1 cellular context compared by ENCODE assay signal in the genomic region with DNA sequence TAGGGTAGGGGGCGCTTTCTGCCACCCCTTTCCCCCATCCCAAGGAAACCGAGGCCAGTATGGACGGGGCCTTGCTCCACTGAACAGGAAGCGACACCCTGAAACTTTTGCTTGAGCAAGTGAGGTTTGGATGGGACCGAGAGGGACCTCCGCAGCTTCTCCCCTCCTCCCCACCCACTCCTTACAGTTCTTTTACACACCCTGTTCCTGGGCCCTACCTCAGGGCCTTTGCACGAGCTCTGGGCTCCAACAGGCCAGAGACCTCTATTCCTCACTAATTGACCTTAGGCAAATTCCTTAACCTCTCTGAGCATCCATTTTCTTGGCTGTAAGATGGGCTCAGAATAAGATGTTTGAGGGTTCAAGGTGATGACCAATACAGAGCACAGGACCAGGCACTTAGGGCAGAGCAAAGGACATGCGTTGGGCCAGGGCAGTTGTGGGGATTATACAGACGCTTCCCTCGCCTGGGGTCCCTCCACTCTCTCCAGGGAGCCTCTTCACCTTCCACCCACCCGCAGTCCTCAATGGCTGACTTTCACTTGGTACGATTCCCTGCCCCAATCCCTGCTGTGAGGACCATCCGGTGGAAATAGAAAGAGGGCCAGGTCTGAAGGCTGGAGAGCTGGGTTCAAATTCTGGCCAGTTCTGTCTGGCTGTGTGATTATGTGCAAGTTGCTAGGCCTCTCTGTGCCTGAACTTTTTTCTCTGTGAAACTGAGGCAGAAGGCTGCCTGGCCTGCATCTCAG.
TF ChIP-seq lines count a peak whose summit lies in the region.

No MANE protein-coding gene starts in this region.

TF ChIP-seq in GM23338, 12 proteins besides CTCF, POLR2A, EP300 and RAD21 (continued from another document):
- TF ChIP-seq ZNF462 (CRISPR knock-in tag; IDR thresholded peaks at IDR 0.05): no peak
